1 cellular context compared by ENCODE assay signal in genomic region chr18:30358545-30358944, GRCh38.
TF ChIP-seq lines count a peak whose summit lies in the region.

No MANE protein-coding gene starts in this region.

TF ChIP-seq in SK-N-SH, 30 proteins besides CTCF, POLR2A, EP300 and RAD21 (continued from another document):
- TF ChIP-seq IRF3 (IDR thresholded peaks at IDR 0.05; ENCODE audit: low read depth, low read length): no peak
- TF ChIP-seq USF2 (IDR thresholded peaks at IDR 0.05; ENCODE audit: borderline replicate concordance, low read depth, low read length): no peak
- TF ChIP-seq CHD2 (IDR thresholded peaks at IDR 0.05; ENCODE audit: low read length, partially characterized antibody): no peak
- TF ChIP-seq MXI1 (IDR thresholded peaks at IDR 0.05; ENCODE audit: low read depth, low read length): no peak
- no peak for TF ChIP-seq NRF1 (IDR thresholded peaks at IDR 0.05; ENCODE audit: low read depth, low read length)
